ENCODE assay signal across 35 cellular contexts in the genomic region with DNA sequence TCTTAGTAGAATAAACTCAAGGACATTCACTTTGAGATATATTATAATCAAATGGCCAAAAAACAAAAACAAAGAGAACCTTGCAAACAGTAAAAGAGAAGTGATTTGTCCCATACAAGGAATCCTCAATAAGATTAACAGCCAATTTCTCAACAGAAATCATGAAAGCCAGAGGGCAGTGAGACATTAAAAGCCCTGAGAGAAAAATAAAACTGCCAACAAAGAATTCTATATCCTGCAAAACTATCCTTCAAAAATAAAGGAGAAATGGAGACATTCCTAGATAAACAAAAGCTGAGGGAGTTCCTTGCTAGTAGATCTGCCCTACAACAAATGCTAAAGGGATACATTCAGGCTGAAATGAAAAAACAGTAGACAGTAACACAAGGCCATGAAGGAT.
"Had no signal": no experiment of that assay in that cellular context is flagged by ENCODE, and none has a peak within 500 bp of the region (broad histone marks: within the 10 kb centered on the region; RNA-seq: fewer than 3 reads in every experiment).

No MANE protein-coding gene starts in this region.

- H3K27me3 ChIP-seq: MG63 had no signal

- H3K36me3 ChIP-seq: MG63 had no signal

- DNase-seq: Karpas-422, Kasumi-1, MG63, MM.1S, MV-4-11, NCI-H1048, NCI-H1092, NCI-H1092 treated with DMSO at 0.1 percent for 48 hours, NCI-H1105, NCI-H1105 treated with DMSO at 0.1 percent for 48 hours, NCI-H1417, NCI-H1417 treated with DMSO at 0.1 percent for 48 hours, NCI-H1436, NCI-H1436 treated with DMSO at 0.1 percent for 48 hours, NCI-H146, NCI-H1694, NCI-H1694 treated with DMSO at 0.1 percent for 48 hours, NCI-H187, NCI-H187 treated with DMSO at 0.1 percent for 48 hours, NCI-H1930, NCI-H2029, NCI-H2029 treated with DMSO at 0.1 percent for 48 hours, NCI-H2081, NCI-H2081 treated with DMSO at 0.1 percent for 48 hours, NCI-H2107, NCI-H2171, NCI-H2171 treated with DMSO at 0.1 percent for 48 hours, NCI-H2227 treated with DMSO at 0.1 percent for 48 hours, NCI-H226, NCI-H345, NCI-H446, NCI-H446 treated with DMSO at 0.1 percent for 48 hours, NCI-H510A, NCI-H510A treated with DMSO at 0.1 percent for 48 hours, NCI-H524 had no signal

- H3K4me3 ChIP-seq: MG63 had no signal
